ENCODE assay signal across 11 cellular contexts in the genomic region with DNA sequence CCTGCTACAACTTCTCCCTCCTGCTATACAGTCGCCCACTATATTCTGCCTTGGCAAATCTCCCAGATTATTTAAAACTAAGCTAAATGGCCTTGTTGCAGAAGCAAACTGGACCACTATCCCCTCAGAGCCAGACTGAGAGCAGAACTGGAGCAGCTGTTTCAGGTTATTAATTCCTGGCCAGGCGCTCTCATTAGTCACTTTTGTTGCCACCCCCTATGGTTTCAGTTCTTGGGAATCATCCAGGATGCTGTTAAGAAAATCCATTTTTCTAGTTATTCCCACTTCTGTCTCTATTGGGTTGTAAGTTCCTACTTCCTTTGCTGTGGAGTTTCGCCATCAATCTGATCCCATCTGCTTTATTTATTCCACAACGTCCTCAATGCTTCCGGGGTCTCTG. TPM values are rescaled to one million over a fixed set of nuclear protein-coding genes. Genes with fewer than 3 reads are reported as not detected.
DNase-seq lines count a peak whose midpoint lies in the region; ATAC-seq and TF ChIP-seq lines count a peak whose summit lies in the region.
"Had no signal": no experiment of that assay in that cellular context is flagged by ENCODE, and none has a peak within 500 bp of the region (broad histone marks: within the 10 kb centered on the region; RNA-seq: fewer than 3 reads in every experiment).

No MANE protein-coding gene starts in this region.

- no peaks in the 10 kb centered on the region for H3K9me3 ChIP-seq in right cardiac atrium (ENCODE audit: control insufficient read depth, low read length)
- no peaks in the 10 kb centered on the region for H3K9me3 ChIP-seq in skeletal muscle satellite cell (replicated peaks; ENCODE audit: low read length)
- no peaks in the 10 kb centered on the region for H3K9me3 ChIP-seq in naive thymus-derived CD4-positive, alpha-beta T cell (ENCODE audit: control insufficient read depth in 2 of 3, low read length in 3 of 3)
- H3K9me3 ChIP-seq: heart right ventricle had no signal

- CTCF ChIA-PET in naive thymus-derived CD4-positive, alpha-beta T cell (lab: Charles Lee) = no interaction called here

- peaks cover 0 to 8% (median 0%) of the 10 kb centered on the region in 11 donors for H3K9me3 Mint-ChIP-seq in naive thymus-derived CD4-positive, alpha-beta T cell

- peak overlapping the region in 3 of 9 donors; percentile 13 to 60 (median 44) for H3K27ac Mint-ChIP-seq in naive thymus-derived CD4-positive, alpha-beta T cell

- H3K36me3 ChIP-seq in skeletal muscle satellite cell (ENCODE audit: insufficient read depth, low read length) = no peaks in the 10 kb centered on the region
- no peaks in the 10 kb centered on the region for H3K36me3 ChIP-seq in naive thymus-derived CD4-positive, alpha-beta T cell (ENCODE audit: control insufficient read depth in 2 of 3, insufficient read depth in 3 of 3, low read length in 3 of 3)
- H3K36me3 ChIP-seq: heart right ventricle had no signal

- no peak overlapping the region for H3K9ac ChIP-seq in skeletal muscle satellite cell (ENCODE audit: low read depth, low read length)
- H3K9ac ChIP-seq: BLaER1 had no signal

- 66% methylated on average over 5 of the region's 5 CpGs for WGBS in right cardiac atrium

- H3K4me2 ChIP-seq in skeletal muscle satellite cell (ENCODE audit: low read length) = peak overlapping the region; percentile 56
- H3K4me2 ChIP-seq: BLaER1 had no signal

- no peaks in the 10 kb centered on the region for H3K27me3 ChIP-seq in right cardiac atrium (ENCODE audit: control insufficient read depth, insufficient read depth)
- H3K27me3 ChIP-seq in skeletal muscle satellite cell (ENCODE audit: control insufficient read depth, insufficient read depth, low read length) = no peaks in the 10 kb centered on the region
- no peaks in the 10 kb centered on the region for H3K27me3 ChIP-seq in naive thymus-derived CD4-positive, alpha-beta T cell (ENCODE audit: control insufficient read depth in 2 of 2, insufficient read depth in 2 of 2, low read length in 2 of 2)
- H3K27me3 ChIP-seq: BLaER1, heart right ventricle had no signal

- TF ChIP-seq CTCF in fibroblast of pulmonary artery (IDR thresholded peaks at IDR 0.05; ENCODE audit: low read length, missing control alignments) = no peak

- peaks cover 0 to 15% (median 3%) of the 10 kb centered on the region in 5 donors for H3K36me3 Mint-ChIP-seq in naive thymus-derived CD4-positive, alpha-beta T cell

- intact Hi-C loops in Right ventricle myocardium superior (cut with DNase I) (no loop called here), right cardiac atrium (cut with DNase I) (no loop called here)
- intact Hi-C loops in naive thymus-derived CD4-positive, alpha-beta T cell (cut with micrococcal nuclease) = no loop called here

- H3K4me1 Mint-ChIP-seq in naive thymus-derived CD4-positive, alpha-beta T cell = peaks cover 5 to 46% (median 26%) of the 10 kb centered on the region in 7 donors

- H3K4me3 Mint-ChIP-seq in naive thymus-derived CD4-positive, alpha-beta T cell = no peak overlapping the region

- H3K4me3 ChIP-seq in right cardiac atrium (ENCODE audit: low read length) (no peak overlapping the region), fibroblast of pulmonary artery (replicated peaks; ENCODE audit: low read depth, low read length) (no peak overlapping the region), skeletal muscle satellite cell (ENCODE audit: low read length) (no peak overlapping the region)
- H3K4me3 ChIP-seq in naive thymus-derived CD4-positive, alpha-beta T cell (ENCODE audit: low read length) = no peak overlapping the region
- H3K4me3 ChIP-seq: BLaER1, heart right ventricle had no signal

- ATAC-seq in Right ventricle myocardium superior (ENCODE audit: poor library complexity) = peak; percentile 33
- no peak for ATAC-seq in right cardiac atrium
- ATAC-seq in HG03139 (IDR thresholded peaks at IDR 0.05; ENCODE audit: unreplicated experiment) = no peak
- no peak for ATAC-seq in naive thymus-derived CD4-positive, alpha-beta T cell
- ATAC-seq: stimulated activated naive CD8-positive, alpha-beta T cell treated with anti-CD3 and anti-CD28 coated beads, Interleukin-15, Interleukin-2, amounts not matched to agents 100 U/mL and 50 U/mL, for 24 hours had no signal

- DNase-seq in Right ventricle myocardium superior (no peak), right cardiac atrium (no peak), RPMI7951 (ENCODE audit: low read depth) (peak; percentile 48), fibroblast of pulmonary artery (ENCODE audit: low read depth) (peak; percentile 64), NOMO-1 (lab: John Stamatoyannopoulos, UW; ENCODE audit: unreplicated experiment in 2 of 2) (no peak)
- no peak for DNase-seq in naive thymus-derived CD4-positive, alpha-beta T cell
- DNase-seq: heart right ventricle; stimulated activated naive CD8-positive, alpha-beta T cell treated with anti-CD3 and anti-CD28 coated beads, Interleukin-15, Interleukin-2, amounts not matched to agents 100 U/mL and 50 U/mL, for 24 hours had no signal

- H3K27me3 Mint-ChIP-seq in naive thymus-derived CD4-positive, alpha-beta T cell = no peaks in the 10 kb centered on the region

- H3K27ac ChIP-seq in right cardiac atrium (ENCODE audit: low read length) = no peak overlapping the region
- no peak overlapping the region for H3K27ac ChIP-seq in naive thymus-derived CD4-positive, alpha-beta T cell (ENCODE audit: low read depth, low read length)
- H3K27ac ChIP-seq: BLaER1, heart right ventricle had no signal

- POLR2A ChIA-PET in naive thymus-derived CD4-positive, alpha-beta T cell (lab: Charles Lee) = no interaction called here

- H3K4me1 ChIP-seq in right cardiac atrium (ENCODE audit: control insufficient read depth, insufficient read depth, low read length) (peaks cover 3% of the 10 kb centered on the region), skeletal muscle satellite cell (ENCODE audit: control insufficient read depth, insufficient read depth, low read length) (peaks cover 36% of the 10 kb centered on the region)
- H3K4me1 ChIP-seq in naive thymus-derived CD4-positive, alpha-beta T cell (ENCODE audit: control insufficient read depth in 2 of 2, insufficient read depth in 2 of 2, low read length in 2 of 2) = no peaks in the 10 kb centered on the region

RNA-seq across cellular contexts. Expression of a gene that starts 30.1 kb away (rescaled TPM):
- total RNA-seq in Right ventricle myocardium superior = 34.3 TPM
- total RNA-seq in right cardiac atrium = 10 to 100 TPM; 28.4 to 40.4 (median 31.4) TPM
- 15.6 TPM for polyA plus RNA-seq in right cardiac atrium
- total RNA-seq in RPMI7951 (2014; rRNA removed; shearing (Covaris generic)) = 12.4 and 12.9 TPM in 2 replicates
- 12.5 and 14.4 TPM in 2 replicates for total RNA-seq in skeletal muscle satellite cell (2012; rRNA removed)
- 1 to 10 TPM; 4.1 to 5.2 (median 4.9) TPM for total RNA-seq in naive thymus-derived CD4-positive, alpha-beta T cell
- 1 to 10 TPM in 1 of 2 donors, under 1 TPM in 1; 0.60 to 2.1 TPM for polyA plus RNA-seq in naive thymus-derived CD4-positive, alpha-beta T cell

Comparison
In these comparisons a context has a peak if more than half of its experiments do, and no peak if none do; other contexts are left out.
1. DNase-seq: peak in RPMI7951 (single experiment) and fibroblast of pulmonary artery (single experiment); none in Right ventricle myocardium superior (single experiment), right cardiac atrium (0 of 3), NOMO-1 (0 of 2) and naive thymus-derived CD4-positive, alpha-beta T cell (0 of 9).